ENCODE assay signal across 1 cellular context in the genomic region with DNA sequence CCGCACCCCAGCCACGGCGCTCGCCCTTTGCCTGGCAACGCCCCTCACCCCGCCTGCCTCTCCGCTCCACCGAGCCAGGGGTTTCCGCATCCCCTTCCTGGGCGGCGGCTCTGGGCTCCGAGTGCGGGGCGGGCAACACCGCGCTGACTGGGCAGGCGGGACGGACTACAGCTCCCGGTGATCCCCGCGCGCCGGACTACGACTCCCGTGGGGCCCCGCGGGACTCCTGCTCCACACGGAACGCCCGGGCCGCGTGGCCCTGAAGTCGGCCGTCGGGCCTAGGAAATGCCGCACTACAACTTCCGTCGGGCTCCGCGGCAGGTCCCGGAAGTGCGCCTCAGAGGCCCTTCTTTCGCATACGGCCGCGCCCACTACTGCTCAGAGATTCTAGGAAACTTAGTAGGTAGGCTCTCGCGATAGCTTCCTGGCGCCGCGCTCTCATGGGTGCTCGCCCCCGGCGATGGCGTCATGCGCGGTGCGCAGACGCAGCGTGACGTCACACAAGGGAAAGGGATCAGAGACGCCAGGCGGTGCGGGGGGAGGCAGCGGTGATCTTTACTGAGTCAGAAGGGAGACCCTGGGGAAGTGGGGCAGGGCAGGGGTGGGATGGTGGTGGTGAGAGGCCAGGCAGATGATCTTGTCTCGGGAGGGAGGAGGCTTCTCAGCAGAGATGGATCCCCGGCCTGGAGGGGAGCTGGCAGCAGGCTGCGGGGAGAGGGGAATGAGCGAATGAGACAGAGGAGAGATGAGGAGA.
TF ChIP-seq lines count a peak whose summit lies in the region.

Gene JOSD2 (minus strand): TSS at position 123 of the 754 bp plus-strand sequence. CDS start 760 bp downstream, outside the sequence.

TF ChIP-seq in K562, 482 proteins besides CTCF, POLR2A, EP300 and RAD21 (continued from another document and continues in another):
- TF ChIP-seq NKRF (IDR thresholded peaks at IDR 0.05; ENCODE audit: borderline replicate concordance) (peak; percentile 21; the same call in 1 of the 2 replicates), ZNF778 (CRISPR knock-in tag; IDR thresholded peaks at IDR 0.05) (no peak), ZNF431 (CRISPR knock-in tag; IDR thresholded peaks at IDR 0.05) (no peak), RAD51 (IDR thresholded peaks at IDR 0.05; ENCODE audit: borderline replicate concordance, low read depth) (no peak), DNMT1 (IDR thresholded peaks at IDR 0.05) (no peak), STAT5B (CRISPR knock-in tag; IDR thresholded peaks at IDR 0.05) (no peak), ZNF277 (CRISPR knock-in tag; IDR thresholded peaks at IDR 0.05; ENCODE audit: borderline replicate concordance) (no peak), CBFB (CRISPR knock-in tag; IDR thresholded peaks at IDR 0.05) (no peak), IRF2 (CRISPR knock-in tag; IDR thresholded peaks at IDR 0.05) (no peak), SRSF7 (optimal IDR thresholded peaks at IDR 0.05; ENCODE audit: low read depth, low read length) (no peak), PTTG1 (tag; IDR thresholded peaks at IDR 0.05; ENCODE audit: low read depth) (no peak), BRD9 (IDR thresholded peaks at IDR 0.05; ENCODE audit: low read depth, partially characterized antibody) (no peak), SMAD4 (CRISPR knock-in tag; conservative IDR thresholded peaks at IDR 0.05) (0 out of 2 replicates have a peak, but pooled peaks have one; percentile 19), GATAD2A (IDR thresholded peaks at IDR 0.05) (peak; percentile 53; the same call in 1 of the 2 replicates), OTX1 (CRISPR knock-in tag; IDR thresholded peaks at IDR 0.05) (peak; percentile 96), MIER1 (IDR thresholded peaks at IDR 0.05; ENCODE audit: low read depth) (no peak), ZNF507 (tag; conservative IDR thresholded peaks at IDR 0.05) (no peak), MCM2 (IDR thresholded peaks at IDR 0.05; ENCODE audit: low read depth) (no peak), KLF1 (tag; IDR thresholded peaks at IDR 0.05) (peak; percentile 87; the same call in 1 of the 2 replicates), PCBP1 (IDR thresholded peaks at IDR 0.05; ENCODE audit: low read depth, low read length, poor library complexity, severe bottlenecking) (peak; percentile 74), FOXJ2 (tag; IDR thresholded peaks at IDR 0.05) (0 out of 2 replicates have a peak, but pooled peaks have one; percentile 60), MAFG (tag; conservative IDR thresholded peaks at IDR 0.05) (no peak), ZC3H4 (CRISPR knock-in tag; IDR thresholded peaks at IDR 0.05; ENCODE audit: borderline replicate concordance) (no peak), ZNF75A (CRISPR knock-in tag; IDR thresholded peaks at IDR 0.05) (no peak), HDAC3 (IDR thresholded peaks at IDR 0.05; ENCODE audit: borderline replicate concordance, partially characterized antibody) (no peak), NUFIP1 (IDR thresholded peaks at IDR 0.05; ENCODE audit: partially characterized antibody) (peak; percentile 40), RFX7 (CRISPR knock-in tag; IDR thresholded peaks at IDR 0.05) (no peak), SMAD2 (IDR thresholded peaks at IDR 0.05; ENCODE audit: low read depth, low read length) (no peak), BCLAF1 (IDR thresholded peaks at IDR 0.05; ENCODE audit: borderline replicate concordance in 1 of 2, control insufficient read depth in 1 of 2, low read depth in 2 of 2, low read length in 1 of 2) (0 out of 4 replicates have a peak, but pooled peaks of 1 of the 2 experiments have one; percentile 59), ARID3B (CRISPR knock-in tag; IDR thresholded peaks at IDR 0.05; ENCODE audit: borderline replicate concordance) (no peak), ZBTB17 (CRISPR knock-in tag; IDR thresholded peaks at IDR 0.05) (0 out of 2 replicates have a peak, but pooled peaks have one; percentile 23), ZNF644 (tag; IDR thresholded peaks at IDR 0.05; ENCODE audit: low read depth) (peak; percentile 72; the same call in 1 of the 2 replicates), ZNF384 (IDR thresholded peaks at IDR 0.05; ENCODE audit: low read depth, low read length) (no peak), EGR1 (conservative IDR thresholded peaks at IDR 0.05) (peak; percentile 81), ZNF445 (CRISPR knock-in tag; IDR thresholded peaks at IDR 0.05; ENCODE audit: low read depth) (no peak), TCF7L2 (IDR thresholded peaks at IDR 0.05; ENCODE audit: low read depth, low read length) (0 out of 2 replicates have a peak, but pooled peaks have one; percentile 36), STAT6 (CRISPR knock-in tag; IDR thresholded peaks at IDR 0.05) (peak; percentile 79; the same call in 1 of the 2 replicates), SP1 (CRISPR knock-in tag; IDR thresholded peaks at IDR 0.05) (peak; percentile 96), CC2D1A (IDR thresholded peaks at IDR 0.05) (0 out of 2 replicates have a peak, but pooled peaks have one; percentile 16), ZNF316 (IDR thresholded peaks at IDR 0.05) (no peak)
- TF ChIP-seq, protein P1, sequence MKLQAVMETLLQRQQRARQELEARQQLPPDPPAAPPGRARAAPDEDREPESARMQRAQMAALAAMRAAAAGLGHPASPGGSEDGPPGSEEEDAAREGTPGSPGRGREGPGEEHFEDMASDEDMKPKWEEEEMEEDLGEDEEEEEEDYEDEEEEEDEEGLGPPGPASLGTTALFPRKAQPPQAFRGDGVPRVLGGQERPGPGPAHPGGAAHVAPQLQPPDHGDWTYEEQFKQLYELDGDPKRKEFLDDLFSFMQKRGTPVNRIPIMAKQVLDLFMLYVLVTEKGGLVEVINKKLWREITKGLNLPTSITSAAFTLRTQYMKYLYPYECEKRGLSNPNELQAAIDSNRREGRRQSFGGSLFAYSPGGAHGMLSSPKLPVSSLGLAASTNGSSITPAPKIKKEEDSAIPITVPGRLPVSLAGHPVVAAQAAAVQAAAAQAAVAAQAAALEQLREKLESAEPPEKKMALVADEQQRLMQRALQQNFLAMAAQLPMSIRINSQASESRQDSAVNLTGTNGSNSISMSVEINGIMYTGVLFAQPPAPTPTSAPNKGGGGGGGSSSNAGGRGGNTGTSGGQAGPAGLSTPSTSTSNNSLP (IDR thresholded peaks at IDR 0.05; ENCODE audit: borderline replicate concordance, low read depth, low read length) = no peak
- TF ChIP-seq, protein P2, sequence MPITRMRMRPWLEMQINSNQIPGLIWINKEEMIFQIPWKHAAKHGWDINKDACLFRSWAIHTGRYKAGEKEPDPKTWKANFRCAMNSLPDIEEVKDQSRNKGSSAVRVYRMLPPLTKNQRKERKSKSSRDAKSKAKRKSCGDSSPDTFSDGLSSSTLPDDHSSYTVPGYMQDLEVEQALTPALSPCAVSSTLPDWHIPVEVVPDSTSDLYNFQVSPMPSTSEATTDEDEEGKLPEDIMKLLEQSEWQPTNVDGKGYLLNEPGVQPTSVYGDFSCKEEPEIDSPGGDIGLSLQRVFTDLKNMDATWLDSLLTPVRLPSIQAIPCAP (CRISPR knock-in tag; IDR thresholded peaks at IDR 0.05; ENCODE audit: borderline replicate concordance) = no peak
- TF ChIP-seq, protein P3, sequence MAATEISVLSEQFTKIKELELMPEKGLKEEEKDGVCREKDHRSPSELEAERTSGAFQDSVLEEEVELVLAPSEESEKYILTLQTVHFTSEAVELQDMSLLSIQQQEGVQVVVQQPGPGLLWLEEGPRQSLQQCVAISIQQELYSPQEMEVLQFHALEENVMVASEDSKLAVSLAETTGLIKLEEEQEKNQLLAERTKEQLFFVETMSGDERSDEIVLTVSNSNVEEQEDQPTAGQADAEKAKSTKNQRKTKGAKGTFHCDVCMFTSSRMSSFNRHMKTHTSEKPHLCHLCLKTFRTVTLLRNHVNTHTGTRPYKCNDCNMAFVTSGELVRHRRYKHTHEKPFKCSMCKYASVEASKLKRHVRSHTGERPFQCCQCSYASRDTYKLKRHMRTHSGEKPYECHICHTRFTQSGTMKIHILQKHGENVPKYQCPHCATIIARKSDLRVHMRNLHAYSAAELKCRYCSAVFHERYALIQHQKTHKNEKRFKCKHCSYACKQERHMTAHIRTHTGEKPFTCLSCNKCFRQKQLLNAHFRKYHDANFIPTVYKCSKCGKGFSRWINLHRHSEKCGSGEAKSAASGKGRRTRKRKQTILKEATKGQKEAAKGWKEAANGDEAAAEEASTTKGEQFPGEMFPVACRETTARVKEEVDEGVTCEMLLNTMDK (IDR thresholded peaks at IDR 0.05; ENCODE audit: borderline replicate concordance, insufficient read depth, low read depth, low read length, poor library complexity, severe bottlenecking) = no peak
- TF ChIP-seq, protein P4, sequence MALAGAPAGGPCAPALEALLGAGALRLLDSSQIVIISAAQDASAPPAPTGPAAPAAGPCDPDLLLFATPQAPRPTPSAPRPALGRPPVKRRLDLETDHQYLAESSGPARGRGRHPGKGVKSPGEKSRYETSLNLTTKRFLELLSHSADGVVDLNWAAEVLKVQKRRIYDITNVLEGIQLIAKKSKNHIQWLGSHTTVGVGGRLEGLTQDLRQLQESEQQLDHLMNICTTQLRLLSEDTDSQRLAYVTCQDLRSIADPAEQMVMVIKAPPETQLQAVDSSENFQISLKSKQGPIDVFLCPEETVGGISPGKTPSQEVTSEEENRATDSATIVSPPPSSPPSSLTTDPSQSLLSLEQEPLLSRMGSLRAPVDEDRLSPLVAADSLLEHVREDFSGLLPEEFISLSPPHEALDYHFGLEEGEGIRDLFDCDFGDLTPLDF (CRISPR knock-in tag; IDR thresholded peaks at IDR 0.05) = peak; percentile 81
